ENCODE assay signal across 28 cellular contexts in genomic region chr11:12789054-12789453, GRCh38.
"Had no signal": no experiment of that assay in that cellular context is flagged by ENCODE, and none has a peak within 500 bp of the region (broad histone marks: within the 10 kb centered on the region; RNA-seq: fewer than 3 reads in every experiment).

No MANE protein-coding gene starts in this region.

- H3K4me1 ChIP-seq: transverse colon, uterus had no signal

- H3K27ac ChIP-seq: stomach, suprapubic skin, transverse colon, uterus, VCaP had no signal

- H3K9me3 ChIP-seq: esophagus muscularis mucosa, stomach, suprapubic skin, transverse colon, uterus had no signal

- H3K27me3 Mint-ChIP-seq: stimulated activated memory B cell treated with anti-CD40 and anti-IgM and Interleukin-4, amounts not matched to agents 10 μg/mL and 1 μg/mL and 100 μg/mL, for 72 hours had no signal

- H3K4me3 ChIP-seq: esophagus muscularis mucosa, stomach, suprapubic skin, transverse colon, uterus had no signal

- H3K27me3 ChIP-seq: esophagus muscularis mucosa, stomach, suprapubic skin, transverse colon, uterus had no signal

- H3K9me3 Mint-ChIP-seq: activated naive CD8-positive, alpha-beta T cell treated with anti-CD3 and anti-CD28 coated beads, Interleukin-2, amount 10 ng/mL, durations not matched to agents 7 days and 5 days; activated T-cell treated with anti-CD3 and anti-CD28 coated beads, Interleukin-2, amount 50 U/mL, for 4 hours; activated T-helper 2 cell treated with anti-CD3 and anti-CD28 coated beads, Interferon-gamma antibody, Interleukin-2, Interleukin-4, amounts not matched to agents 10 μg/mL and 5 μg/mL and 100 μg/mL, durations not matched to agents 14 hours and 24 hours and 36 hours; dendritic cell treated with granulocyte-macrophage colony-stimulating factor and Interleukin-4, amounts not matched to agents 40 ng/mL and 50 ng/mL, for 4 days; stimulated activated memory B cell treated with anti-CD40 and anti-IgM and Interleukin-4, amounts not matched to agents 10 μg/mL and 1 μg/mL and 100 μg/mL, for 72 hours; T-helper 2 cell treated with Interferon-gamma antibody and Interleukin-4, amounts not matched to agents 5 μg/mL and 100 μg/mL, for 36 hours had no signal

- H3K36me3 Mint-ChIP-seq: activated naive CD8-positive, alpha-beta T cell treated with anti-CD3 and anti-CD28 coated beads, Interleukin-2, amount 10 ng/mL, durations not matched to agents 7 days and 5 days; stimulated activated memory B cell treated with anti-CD40 and anti-IgM and Interleukin-4, amounts not matched to agents 10 μg/mL and 1 μg/mL and 100 μg/mL, for 72 hours had no signal

- H3K4me1 Mint-ChIP-seq: activated naive CD8-positive, alpha-beta T cell treated with anti-CD3 and anti-CD28 coated beads, Interleukin-2, amount 10 ng/mL, durations not matched to agents 7 days and 5 days; stimulated activated memory B cell treated with anti-CD40 and anti-IgM and Interleukin-4, amounts not matched to agents 10 μg/mL and 1 μg/mL and 100 μg/mL, for 72 hours had no signal

- ATAC-seq: activated T-cell treated with anti-CD3 and anti-CD28 coated beads, Interleukin-2, amount 50 U/mL, for 4 hours; left ventricle myocardium superior; sciatic nerve; stimulated activated memory B cell treated with anti-CD40 and anti-IgM and Interleukin-4, amounts not matched to agents 10 μg/mL and 1 μg/mL and 100 μg/mL, for 72 hours had no signal

- H3K27ac Mint-ChIP-seq: activated naive CD8-positive, alpha-beta T cell treated with anti-CD3 and anti-CD28 coated beads, Interleukin-2, amount 10 ng/mL, durations not matched to agents 7 days and 5 days; activated T-helper 2 cell treated with anti-CD3 and anti-CD28 coated beads, Interferon-gamma antibody, Interleukin-2, Interleukin-4, amounts not matched to agents 10 μg/mL and 5 μg/mL and 100 μg/mL, durations not matched to agents 14 hours and 24 hours and 36 hours; dendritic cell treated with granulocyte-macrophage colony-stimulating factor and Interleukin-4, amounts not matched to agents 40 ng/mL and 50 ng/mL, for 4 days; stimulated activated memory B cell treated with anti-CD40 and anti-IgM and Interleukin-4, amounts not matched to agents 10 μg/mL and 1 μg/mL and 100 μg/mL, for 72 hours; T-helper 2 cell treated with Interferon-gamma antibody and Interleukin-4, amounts not matched to agents 5 μg/mL and 100 μg/mL, for 36 hours had no signal

- DNase-seq: activated CD4-positive, alpha-beta T cell treated with anti-CD3 and anti-CD28 coated beads for 1 hour; activated CD4-positive, alpha-beta T cell treated with anti-CD3 and anti-CD28 coated beads, Interleukin-2, amount 50 U/mL, for 1 hour; activated CD8-positive, alpha-beta memory T cell treated with anti-CD3 and anti-CD28 coated beads for 24 hours; activated CD8-positive, alpha-beta memory T cell treated with anti-CD3 and anti-CD28 coated beads, Interleukin-2, amount 50 U/mL, for 4 hours; activated naive CD4-positive, alpha-beta T cell treated with Interleukin-2 at 50 U/mL for 16 hours; activated naive CD8-positive, alpha-beta T cell treated with anti-CD3 and anti-CD28 coated beads, Interleukin-2, amount 10 ng/mL, durations not matched to agents 7 days and 5 days; activated T-cell treated with anti-CD3 and anti-CD28 coated beads, Interleukin-2, amount 50 U/mL, for 4 hours; amniotic stem cell; effector CD4-positive, alpha-beta T cell; head of caudate nucleus; hypothalamus; left ventricle myocardium superior; mammary epithelial cell; midbrain; nucleus accumbens; small intestine; stimulated activated CD4-positive, alpha-beta T cell treated with anti-CD3 and anti-CD28 coated beads, Interleukin-15, amount 100 ng/mL, for 24 hours; stomach; transverse colon; uterus had no signal

- H3K36me3 ChIP-seq: esophagus muscularis mucosa, suprapubic skin, transverse colon, uterus had no signal

- H3K4me3 Mint-ChIP-seq: activated naive CD8-positive, alpha-beta T cell treated with anti-CD3 and anti-CD28 coated beads, Interleukin-2, amount 10 ng/mL, durations not matched to agents 7 days and 5 days; activated T-cell treated with anti-CD3 and anti-CD28 coated beads, Interleukin-2, amount 50 U/mL, for 4 hours; dendritic cell treated with granulocyte-macrophage colony-stimulating factor and Interleukin-4, amounts not matched to agents 40 ng/mL and 50 ng/mL, for 4 days; stimulated activated memory B cell treated with anti-CD40 and anti-IgM and Interleukin-4, amounts not matched to agents 10 μg/mL and 1 μg/mL and 100 μg/mL, for 72 hours; T-helper 2 cell treated with Interferon-gamma antibody and Interleukin-4, amounts not matched to agents 5 μg/mL and 100 μg/mL, for 36 hours had no signal
